ENCODE assay signal across 9 cellular contexts in the genomic region with DNA sequence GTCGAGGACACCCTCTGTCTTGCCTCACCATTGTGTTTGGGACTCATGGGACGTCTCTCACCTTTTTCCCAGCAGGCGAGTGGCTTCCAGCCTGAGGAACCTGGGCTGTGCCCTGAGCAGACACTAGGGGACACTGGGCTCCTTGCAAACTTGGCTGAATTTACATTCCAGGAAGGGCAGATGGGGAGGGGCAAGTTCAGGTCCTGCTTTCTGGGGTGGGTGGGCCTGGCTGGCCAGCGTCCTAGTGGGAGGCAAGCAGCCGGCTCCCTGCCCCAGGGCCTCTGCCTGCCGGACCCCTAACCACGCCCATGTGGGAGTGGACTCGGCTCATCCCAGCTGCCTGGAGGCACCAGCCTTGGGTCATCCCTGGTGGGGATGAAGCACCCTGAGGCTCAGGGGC. TPM values are rescaled to one million over a fixed set of nuclear protein-coding genes. Genes with fewer than 3 reads are reported as not detected.
A peak's percentile ranks its signal among the peaks of the same experiment; 100 is the strongest.
DNase-seq lines count a peak whose midpoint lies in the region; ATAC-seq and TF ChIP-seq lines count a peak whose summit lies in the region.
"Had no signal": no experiment of that assay in that cellular context is flagged by ENCODE, and none has a peak within 500 bp of the region (broad histone marks: within the 10 kb centered on the region; RNA-seq: fewer than 3 reads in every experiment).

No MANE protein-coding gene starts in this region.

- ATAC-seq in lower lobe of right lung (peak in 1 of 2 donors; percentile 10), HG02970 (IDR thresholded peaks at IDR 0.05; ENCODE audit: low FRiP score, unreplicated experiment) (no peak), GM19467 (IDR thresholded peaks at IDR 0.05; ENCODE audit: unreplicated experiment) (no peak)

- intact Hi-C loops in breast epithelium (cut with DNase I; ENCODE audit: low total_unique reads), result no loop called here
- intact Hi-C loops in lower lobe of right lung (cut with DNase I), result no loop called here

- H3K36me3 ChIP-seq in breast epithelium, result no peaks in the 10 kb centered on the region
- no peaks in the 10 kb centered on the region for H3K36me3 ChIP-seq in lower lobe of right lung
- H3K36me3 ChIP-seq: thyroid gland had no signal

- H3K4me1 ChIP-seq in breast epithelium, result no peaks in the 10 kb centered on the region
- no peaks in the 10 kb centered on the region for H3K4me1 ChIP-seq in lower lobe of right lung

- no peak for TF ChIP-seq POLR2A in breast epithelium (IDR thresholded peaks at IDR 0.05)

- H3K27ac ChIP-seq in breast epithelium (no peak overlapping the region), lower lobe of right lung (no peak overlapping the region)
- H3K27ac ChIP-seq: thyroid gland had no signal

- H3K4me3 ChIP-seq in LNCaP clone FGC (ENCODE audit: low read depth, low read length), result no peak overlapping the region
- H3K4me3 ChIP-seq in breast epithelium, result no peak overlapping the region
- no peak overlapping the region for H3K4me3 ChIP-seq in lower lobe of right lung
- H3K4me3 ChIP-seq: thyroid gland had no signal

- peak; percentile 91 for DNase-seq in ELF-1 (ENCODE audit: low read depth, low spot score)
- DNase-seq in LNCaP clone FGC (ENCODE audit: low read depth), result no peak
- no peak for DNase-seq in breast epithelium (ENCODE audit: low spot score in 2 of 2)
- no peak for DNase-seq in lower lobe of right lung
- no peak for DNase-seq in occipital lobe (lab: John Stamatoyannopoulos, UW)
- DNase-seq in NCI-H446 treated with DMSO at 0.1 percent for 48 hours (lab: John Stamatoyannopoulos, UW), result no peak

- TF ChIP-seq CTCF in LNCaP clone FGC (IDR thresholded peaks at IDR 0.05; ENCODE audit: control insufficient read depth, extremely low read depth, insufficient read depth) (peak; percentile 54), breast epithelium (IDR thresholded peaks at IDR 0.05) (peak in 2 of 3 donors; percentile 14 to 19), lower lobe of right lung (IDR thresholded peaks at IDR 0.05) (peak; percentile 28)

- H3K27me3 ChIP-seq in breast epithelium (no peaks in the 10 kb centered on the region), lower lobe of right lung (ENCODE audit: low read depth) (peaks cover 32% of the 10 kb centered on the region)
- H3K27me3 ChIP-seq: thyroid gland had no signal

- H3K9me3 ChIP-seq in breast epithelium, result no peaks in the 10 kb centered on the region
- H3K9me3 ChIP-seq in lower lobe of right lung, result no peaks in the 10 kb centered on the region
- H3K9me3 ChIP-seq: thyroid gland had no signal

RNA-seq across cellular contexts. Expression of gene MLN, which starts 48.2 kb away (rescaled TPM):
- total RNA-seq in breast epithelium, result not detected
- total RNA-seq in lower lobe of right lung, result not detected
- not detected for total RNA-seq in occipital lobe
- total RNA-seq: thyroid gland had no signal
